In genomic region chr15:41827290-41827879, GRCh38 we compare ENCODE assay signal across 8 cellular contexts. TPM values are rescaled to one million over a fixed set of nuclear protein-coding genes. Genes with fewer than 3 reads are reported as not detected.
DNase-seq lines count a peak whose midpoint lies in the region; ATAC-seq and TF ChIP-seq lines count a peak whose summit lies in the region.

No MANE protein-coding gene starts in this region.

- H3K4me1 Mint-ChIP-seq in activated CD4-positive, alpha-beta memory T cell treated with anti-CD3 and anti-CD28 coated beads for 36 hours (ENCODE audit: low read depth): peaks cover 32% of the 10 kb centered on the region
- peaks cover 8% of the 10 kb centered on the region for H3K4me1 Mint-ChIP-seq in progenitor cell of endocrine pancreas (ENCODE audit: low read depth)

- TF ChIP-seq CTCF in fibroblast of the aortic adventitia (IDR thresholded peaks at IDR 0.05; ENCODE audit: insufficient read depth, low read length): no peak
- TF ChIP-seq CTCF in progenitor cell of endocrine pancreas (IDR thresholded peaks at IDR 0.05; ENCODE audit: unreplicated experiment): peak; percentile 21

- intact Hi-C loops in activated CD4-positive, alpha-beta memory T cell treated with anti-CD3 and anti-CD28 coated beads for 36 hours (cut with micrococcal nuclease): no loop called here

- peaks cover 3% of the 10 kb centered on the region for H3K36me3 Mint-ChIP-seq in activated CD4-positive, alpha-beta memory T cell treated with anti-CD3 and anti-CD28 coated beads for 36 hours
- H3K36me3 Mint-ChIP-seq in progenitor cell of endocrine pancreas (ENCODE audit: insufficient read depth): peaks cover 8% of the 10 kb centered on the region

- H3K27ac Mint-ChIP-seq in activated CD4-positive, alpha-beta memory T cell treated with anti-CD3 and anti-CD28 coated beads for 36 hours: peak overlapping the region; percentile 52
- no peak overlapping the region for H3K27ac Mint-ChIP-seq in progenitor cell of endocrine pancreas

- H3K4me3 Mint-ChIP-seq in activated CD4-positive, alpha-beta memory T cell treated with anti-CD3 and anti-CD28 coated beads for 36 hours: peak overlapping the region; percentile 80
- H3K4me3 Mint-ChIP-seq in progenitor cell of endocrine pancreas (ENCODE audit: low read depth): peak overlapping the region; percentile 83

- H3K9me3 Mint-ChIP-seq in activated CD4-positive, alpha-beta memory T cell treated with anti-CD3 and anti-CD28 coated beads for 36 hours: no peaks in the 10 kb centered on the region
- H3K9me3 Mint-ChIP-seq in progenitor cell of endocrine pancreas (ENCODE audit: low read depth): no peaks in the 10 kb centered on the region

- peak overlapping the region; percentile 61 for H3K4me3 ChIP-seq in fibroblast of the aortic adventitia (ENCODE audit: low read depth, low read length)

- POLR2A ChIA-PET in activated CD4-positive, alpha-beta memory T cell treated with anti-CD3 and anti-CD28 coated beads for 36 hours (lab: Charles Lee): no interaction called here

- peak; percentile 30 for ATAC-seq in HG03066 (IDR thresholded peaks at IDR 0.05; ENCODE audit: low read depth, unreplicated experiment)

- peak; percentile 18 for DNase-seq in COLO668 (lab: John Stamatoyannopoulos, UW; ENCODE audit: unreplicated experiment)
- no peak for DNase-seq in activated CD4-positive, alpha-beta memory T cell treated with anti-CD3 and anti-CD28 coated beads for 36 hours
- no peak for DNase-seq in fibroblast of the aortic adventitia (ENCODE audit: low read depth)
- DNase-seq in progenitor cell of endocrine pancreas (ENCODE audit: low spot score, unreplicated experiment): no peak
- DNase-seq in AG20443 (ENCODE audit: low spot score): no peak
- no peak for DNase-seq in HPDE6-E6E7 (ENCODE audit: extremely low spot score)
- DNase-seq in DMS79 (lab: John Stamatoyannopoulos, UW): no peak

- CTCF ChIA-PET in activated CD4-positive, alpha-beta memory T cell treated with anti-CD3 and anti-CD28 coated beads for 36 hours (lab: Charles Lee): interaction anchor here (0.7 to 2.2 kb wide), 2 partner anchors 54 to 79 kb away, joined by 3 to 17 read pairs; partner anchors contain the start of gene MAPKBP1

- H3K27me3 Mint-ChIP-seq in activated CD4-positive, alpha-beta memory T cell treated with anti-CD3 and anti-CD28 coated beads for 36 hours: no peaks in the 10 kb centered on the region
- H3K27me3 Mint-ChIP-seq in progenitor cell of endocrine pancreas: peaks cover 13% of the 10 kb centered on the region

RNA-seq across cellular contexts. Expression of gene JMJD7, which starts 0.5 kb away (rescaled TPM):
- 10 to 100 TPM; 17.9 to 24.8 TPM for total RNA-seq in activated CD4-positive, alpha-beta memory T cell treated with anti-CD3 and anti-CD28 coated beads for 36 hours
- 3.1 and 6.3 TPM in 2 replicates for total RNA-seq in fibroblast of the aortic adventitia (ENCODE audit: low replicate concordance)
- total RNA-seq in progenitor cell of endocrine pancreas: 18.0 and 26.2 TPM in 2 replicates

RNA-seq across cellular contexts. Expression of gene PLA2G4B, which starts 11.3 kb away (rescaled TPM):
- 1 to 10 TPM; 6.0 to 9.9 TPM for total RNA-seq in activated CD4-positive, alpha-beta memory T cell treated with anti-CD3 and anti-CD28 coated beads for 36 hours
- 0.49 and 0.54 TPM in 2 replicates for total RNA-seq in fibroblast of the aortic adventitia (ENCODE audit: low replicate concordance)
- 13.1 and 13.8 TPM in 2 replicates for total RNA-seq in progenitor cell of endocrine pancreas

RNA-seq across cellular contexts. Expression of gene MAPKBP1, which starts 53.1 kb away (rescaled TPM):
- total RNA-seq in activated CD4-positive, alpha-beta memory T cell treated with anti-CD3 and anti-CD28 coated beads for 36 hours: 10 to 100 TPM; 16.1 to 16.6 TPM
- total RNA-seq in fibroblast of the aortic adventitia (ENCODE audit: low replicate concordance) (12.7 and 20.8 TPM in 2 replicates), progenitor cell of endocrine pancreas (28.9 TPM in 2 replicates)
